In genomic region chr15:85099195-85099803, GRCh38 we compare ENCODE assay signal across 19 cellular contexts.
"Had no signal": no experiment of that assay in that cellular context is flagged by ENCODE, and none has a peak within 500 bp of the region (broad histone marks: within the 10 kb centered on the region; RNA-seq: fewer than 3 reads in every experiment).

No MANE protein-coding gene starts in this region.

- H3K27ac ChIP-seq: pancreas, right atrium auricular region, SJSA1, testis had no signal

- H3K27ac Mint-ChIP-seq: activated CD4-positive, alpha-beta memory T cell treated with anti-CD3 and anti-CD28 coated beads for 36 hours; activated naive CD8-positive, alpha-beta T cell treated with anti-CD3 and anti-CD28 coated beads, Interleukin-2, amount 50 U/mL, for 24 hours; activated T-cell treated with anti-CD3 and anti-CD28 coated beads, Interleukin-2, amount 50 U/mL, for 72 hours had no signal

- H3K4me1 Mint-ChIP-seq: activated naive CD8-positive, alpha-beta T cell treated with anti-CD3 and anti-CD28 coated beads, Interleukin-2, amount 50 U/mL, for 24 hours had no signal

- H3K4me3 ChIP-seq: left lung, pancreas, right atrium auricular region, SJSA1, testis had no signal

- ATAC-seq: activated naive CD8-positive, alpha-beta T cell treated with anti-CD3 and anti-CD28 coated beads, Interleukin-2, amount 50 U/mL, for 24 hours; activated T-cell treated with anti-CD3 and anti-CD28 coated beads, Interleukin-2, amount 50 U/mL, for 72 hours; pancreas had no signal

- H3K27me3 Mint-ChIP-seq: activated CD4-positive, alpha-beta memory T cell treated with anti-CD3 and anti-CD28 coated beads for 36 hours; activated naive CD8-positive, alpha-beta T cell treated with anti-CD3 and anti-CD28 coated beads, Interleukin-2, amount 50 U/mL, for 24 hours had no signal

- H3K9me3 Mint-ChIP-seq: activated CD4-positive, alpha-beta memory T cell treated with anti-CD3 and anti-CD28 coated beads for 36 hours; activated naive CD8-positive, alpha-beta T cell treated with anti-CD3 and anti-CD28 coated beads, Interleukin-2, amount 50 U/mL, for 24 hours; activated T-cell treated with anti-CD3 and anti-CD28 coated beads, Interleukin-2, amount 50 U/mL, for 72 hours had no signal

- H3K4me1 ChIP-seq: left lung, pancreas, right atrium auricular region, SJSA1, testis had no signal

- H3K9me3 ChIP-seq: left lung, pancreas, right atrium auricular region, SJSA1, testis had no signal

- H3K4me3 Mint-ChIP-seq: activated CD4-positive, alpha-beta memory T cell treated with anti-CD3 and anti-CD28 coated beads for 36 hours; activated naive CD8-positive, alpha-beta T cell treated with anti-CD3 and anti-CD28 coated beads, Interleukin-2, amount 50 U/mL, for 24 hours; activated T-cell treated with anti-CD3 and anti-CD28 coated beads, Interleukin-2, amount 50 U/mL, for 72 hours had no signal

- H3K27me3 ChIP-seq: left lung, pancreas, right atrium auricular region, SJSA1, testis had no signal

- DNase-seq: activated CD4-positive, alpha-beta memory T cell treated with anti-CD3 and anti-CD28 coated beads for 36 hours; activated CD4-positive, alpha-beta T cell treated with anti-CD3 and anti-CD28 coated beads for 1 hour; activated CD8-positive, alpha-beta memory T cell treated with anti-CD3 and anti-CD28 coated beads, Interleukin-2, amount 50 U/mL, for 4 hours; activated naive CD4-positive, alpha-beta T cell treated with Interleukin-2 at 50 U/mL for 16 hours; activated naive CD8-positive, alpha-beta T cell treated with anti-CD3 and anti-CD28 coated beads, Interleukin-2, amount 50 U/mL, for 24 hours; activated T-cell treated with anti-CD3 and anti-CD28 coated beads, Interleukin-2, amount 50 U/mL, for 72 hours; central memory CD4-positive, alpha-beta T cell; cortex of kidney; effector memory CD4-positive, alpha-beta T cell; erythroblast; glutamatergic neuron; left lung; mesendoderm; pancreas; stimulated activated naive CD4-positive, alpha-beta T cell; T1000; testis had no signal
